11 cellular contexts compared by ENCODE assay signal in the genomic region with DNA sequence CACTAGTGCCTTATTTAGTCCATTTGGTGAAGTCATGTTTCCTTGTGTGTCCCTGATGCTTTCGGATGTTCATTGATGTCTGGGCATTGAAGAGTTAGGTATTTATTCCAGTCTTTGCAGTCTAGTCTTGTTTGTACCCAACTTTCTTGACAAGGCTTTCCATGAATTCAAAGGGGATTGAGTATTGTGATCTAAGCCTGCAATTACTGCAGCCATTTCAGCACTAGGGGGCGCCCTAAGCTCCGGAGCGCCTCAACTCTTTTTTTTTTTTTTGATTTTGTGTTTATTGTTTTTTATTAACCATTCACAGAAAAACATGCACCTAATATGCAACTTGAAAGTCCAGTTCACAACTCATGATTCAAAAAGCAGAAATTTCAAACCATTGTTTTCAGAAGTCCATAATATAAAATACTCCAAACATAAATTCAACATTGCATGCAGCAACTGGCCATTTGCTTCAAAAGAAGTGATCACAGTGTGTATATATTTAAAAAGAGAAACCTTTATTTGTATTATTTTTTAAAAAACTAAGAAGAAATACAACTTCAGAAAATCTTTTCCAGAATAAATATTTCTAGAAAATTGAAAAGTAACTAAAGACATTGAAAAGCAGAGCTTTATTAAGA. TPM values are rescaled to one million over a fixed set of nuclear protein-coding genes. Genes with fewer than 3 reads are reported as not detected.
A peak's percentile ranks its signal among the peaks of the same experiment; 100 is the strongest.
DNase-seq lines count a peak whose midpoint lies in the region; ATAC-seq, FAIRE-seq and TF ChIP-seq lines count a peak whose summit lies in the region.
"Had no signal": no experiment of that assay in that cellular context is flagged by ENCODE, and none has a peak within 500 bp of the region (broad histone marks: within the 10 kb centered on the region; RNA-seq: fewer than 3 reads in every experiment).

No MANE protein-coding gene starts in this region.

- H3K27me3 ChIP-seq in PC-3 (ENCODE audit: low read length) (no peaks in the 10 kb centered on the region), thyroid gland (no peaks in the 10 kb centered on the region)

- H3K27ac ChIP-seq in A549: no peak overlapping the region
- H3K27ac ChIP-seq in PC-3 (ENCODE audit: low read length): no peak overlapping the region
- H3K27ac ChIP-seq in thyroid gland: no peak overlapping the region

- H4K20me1 ChIP-seq in PC-3 (ENCODE audit: low read length): no peaks in the 10 kb centered on the region

- H3K4me2 ChIP-seq in A549 (no peak overlapping the region), PC-3 (ENCODE audit: low read length) (no peak overlapping the region)

- TF ChIP-seq CTCF in A549 (IDR thresholded peaks at IDR 0.05) (peak; percentile 19; the same call in 1 of the 3 replicates), GM12864 (IDR thresholded peaks at IDR 0.05; ENCODE audit: low read depth, low read length, missing control alignments) (peak; percentile 71), PC-3 (conservative IDR thresholded peaks at IDR 0.05; ENCODE audit: low read depth, low read length) (peak; percentile 65), fibroblast of mammary gland (conservative IDR thresholded peaks at IDR 0.05; ENCODE audit: control insufficient read depth, insufficient read depth, low read depth, low read length) (peak; percentile 41), thyroid gland (IDR thresholded peaks at IDR 0.05) (no peak)

- no peaks in the 10 kb centered on the region for H3K4me1 ChIP-seq in A549
- H3K4me1 ChIP-seq in PC-3 (ENCODE audit: insufficient read depth, low read length): no peaks in the 10 kb centered on the region
- H3K4me1 ChIP-seq in thyroid gland: no peaks in the 10 kb centered on the region

- ATAC-seq in A549 (no peak), PC-3 (no peak), HG02884 (IDR thresholded peaks at IDR 0.05; ENCODE audit: unreplicated experiment) (no peak)
- ATAC-seq: activated T-cell treated with anti-CD3 and anti-CD28 coated beads, Interleukin-2, amount 50 U/mL, for 4 hours had no signal

- TF ChIP-seq POLR2A in A549 (IDR thresholded peaks at IDR 0.05; ENCODE audit: low read length): no peak
- TF ChIP-seq POLR2A in thyroid gland (IDR thresholded peaks at IDR 0.05): no peak

- 25% methylated on average over 4 of the region's 4 CpGs for WGBS in A549 (ENCODE audit: missing lambda C conversion rate)
- WGBS in thyroid gland, 2 donors: 66 to 81% methylated on average over 4 of the region's 4 CpGs

- no peak overlapping the region for H2AFZ ChIP-seq in PC-3 (ENCODE audit: low read length)

- TF ChIP-seq EP300 in A549 (IDR thresholded peaks at IDR 0.05): no peak

- H3K36me3 ChIP-seq in PC-3 (ENCODE audit: low read depth, low read length): no peaks in the 10 kb centered on the region; the same call in 1 of the 2 replicates
- H3K36me3 ChIP-seq in thyroid gland: no peaks in the 10 kb centered on the region

- CTCF ChIA-PET in A549 (lab: Yijun Ruan, JAX) (no interaction called here), PC-3 (lab: Charles Lee) (no interaction called here)

- H3K9me2 ChIP-seq in PC-3 (replicated peaks; ENCODE audit: low read length): no peaks in the 10 kb centered on the region

- TF ChIP-seq RAD21 in A549 (conservative IDR thresholded peaks at IDR 0.05 in 1 of 2, IDR thresholded peaks at IDR 0.05 in 1 of 2): peak in 1 of 2 experiments; percentile 22; a peak in 1 of 5 replicates

- no TSS peak for BruUV-seq in PC-3 (replicated peaks; lab: Mats Ljungman, UMichigan)

- POLR2A ChIA-PET in A549 (lab: Yijun Ruan, JAX): no interaction called here
- POLR2A ChIA-PET in PC-3 (lab: Charles Lee; ENCODE audit: unreplicated experiment): no interaction called here

- DNase-seq in A549 (ENCODE audit: low read depth in 1 of 2, low spot score in 1 of 2): peak in 1 of 2 experiments; percentile 29
- no peak for DNase-seq in GM12864 (ENCODE audit: low read depth)
- DNase-seq in PC-3: peak; percentile 34
- DNase-seq in fibroblast of mammary gland (ENCODE audit: low read depth): no peak
- DNase-seq in thyroid gland: no peak
- DNase-seq in NCI-H524 (lab: John Stamatoyannopoulos, UW): no peak
- DNase-seq in DMS114 treated with DMSO at 0.1 percent for 48 hours (lab: John Stamatoyannopoulos, UW; ENCODE audit: unreplicated experiment): no peak
- DNase-seq: activated T-cell treated with anti-CD3 and anti-CD28 coated beads, Interleukin-2, amount 50 U/mL, for 4 hours; midbrain had no signal

- FAIRE-seq in A549 (lab: Jason Lieb, UNC): no peak
- FAIRE-seq: endometrium had no signal

- intact Hi-C loops in PC-3 (cut with micrococcal nuclease) (no loop called here), thyroid gland (cut with DNase I) (no loop called here)

- no peaks in the 10 kb centered on the region for H3K79me2 ChIP-seq in PC-3 (ENCODE audit: low read length)

- H3K9me3 ChIP-seq in A549 (peaks cover 33% of the 10 kb centered on the region), PC-3 (ENCODE audit: low read length) (peaks cover 11% of the 10 kb centered on the region), thyroid gland (no peaks in the 10 kb centered on the region)

- no peaks in the 10 kb centered on the region for H3F3A ChIP-seq in PC-3 (ENCODE audit: low read length, unreplicated experiment)

- no peak overlapping the region for H3K9ac ChIP-seq in PC-3 (ENCODE audit: low read length)

- H3K4me3 ChIP-seq in A549: no peak overlapping the region
- no peak overlapping the region for H3K4me3 ChIP-seq in GM12864 (ENCODE audit: low read depth, low read length)
- H3K4me3 ChIP-seq in PC-3 (ENCODE audit: low read length): no peak overlapping the region
- no peak overlapping the region for H3K4me3 ChIP-seq in fibroblast of mammary gland (ENCODE audit: control insufficient read depth, low read depth, low read length)
- H3K4me3 ChIP-seq in thyroid gland (replicated peaks in 1 of 3): no peak overlapping the region

TF ChIP-seq in A549, 52 proteins besides CTCF, POLR2A, EP300 and RAD21:
- TF ChIP-seq RNF2 (IDR thresholded peaks at IDR 0.05; ENCODE audit: borderline replicate concordance, low read depth) (no peak), JUNB (IDR thresholded peaks at IDR 0.05) (no peak), SMC3 (IDR thresholded peaks at IDR 0.05) (no peak), GATA3 (IDR thresholded peaks at IDR 0.05; ENCODE audit: borderline replicate concordance) (no peak)
TF ChIP-seq in A549: peak in this region for 0.

RNA-seq across cellular contexts. Expression of gene PTPN13, which starts 59.2 kb away (rescaled TPM):
- polyA plus RNA-seq in A549 (2011; rRNA removed): 10.4 and 13.3 TPM in 2 replicates
- polyA plus RNA-seq in A549 (2012; cell fraction: cytosol; rRNA removed): 2.2 and 2.8 TPM in 2 replicates
- 2.4 and 2.8 TPM in 2 replicates for polyA plus RNA-seq in A549 (2012; cell fraction: nucleus; rRNA removed)
- polyA plus RNA-seq in A549 (2017; fragmentation: RNase III; extraction: RNeasy Plus Mini Kit Qiagen cat#74134 plus additional on column Dnase treatment): 9.4 to 13.3 TPM (median 13.1 TPM) in 3 replicates
- 12.0 and 12.8 TPM in 2 replicates for polyA minus RNA-seq in A549 (2011; rRNA and poly(A)+ RNA removed)
- total RNA-seq in PC-3 (2014; rRNA removed): 12.1 and 16.2 TPM in 2 replicates
- 10 to 100 TPM; 49.7 to 89.5 (median 64.0) TPM for total RNA-seq in thyroid gland

Comparison
In these comparisons a context has a peak if more than half of its experiments do, and no peak if none do; other contexts are left out.
1. CTCF ChIP-seq: peak in A549 (single experiment), GM12864 (single experiment), PC-3 (single experiment) and fibroblast of mammary gland (single experiment); none in thyroid gland (0 of 6).